Comparison of ENCODE assay signal across 13 cellular contexts in the genomic region with DNA sequence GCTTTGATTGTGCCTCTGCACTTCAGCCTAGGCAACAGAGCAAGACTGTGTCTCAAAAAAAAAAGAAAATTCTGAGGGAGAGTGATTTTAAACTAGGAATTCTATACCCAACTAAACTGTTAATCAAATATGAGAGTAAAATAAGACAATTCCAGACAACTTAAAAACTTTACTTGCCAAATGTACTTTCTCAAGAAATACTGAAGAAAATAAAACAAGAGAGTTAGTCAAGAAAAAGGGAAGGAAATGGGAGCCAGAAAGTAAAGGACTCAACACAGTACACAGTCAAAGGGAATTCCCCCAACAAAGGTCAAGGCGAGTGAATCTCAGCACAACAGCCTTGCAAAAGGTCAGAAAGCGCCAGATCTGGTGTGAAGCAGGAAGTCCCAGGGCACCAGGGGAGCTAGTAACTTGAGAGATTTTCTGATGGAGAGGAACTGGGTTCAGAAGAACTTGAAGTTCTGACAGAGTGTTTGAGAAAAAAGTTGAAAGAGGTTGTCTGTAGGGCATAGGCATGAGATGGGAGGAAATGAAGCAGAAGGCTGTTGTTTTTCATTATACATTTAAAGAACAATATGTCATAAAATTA. TPM values are rescaled to one million over a fixed set of nuclear protein-coding genes. Genes with fewer than 3 reads are reported as not detected.
DNase-seq lines count a peak whose midpoint lies in the region; ATAC-seq and TF ChIP-seq lines count a peak whose summit lies in the region.
"Had no signal": no experiment of that assay in that cellular context is flagged by ENCODE, and none has a peak within 500 bp of the region (broad histone marks: within the 10 kb centered on the region; RNA-seq: fewer than 3 reads in every experiment).

No MANE protein-coding gene starts in this region.

- DNase-seq in NK-92 treated with Interleukin-12 subunit alpha and Interleukin-12 subunit beta, amount 100 ng/mL, for 24 hours (lab: John Stamatoyannopoulos, UW) = peak; percentile 8
- DNase-seq in NK-92 (lab: John Stamatoyannopoulos, UW; ENCODE audit: unreplicated experiment) (no peak), omental fat pad (ENCODE audit: low spot score) (no peak), NCI-H1092 (lab: John Stamatoyannopoulos, UW) (no peak), HPDE6-E6E7 (ENCODE audit: extremely low spot score) (no peak), midbrain (lab: John Stamatoyannopoulos, UW) (no peak)
- no peak for DNase-seq in activated T-helper 2 cell treated with anti-CD3 and anti-CD28 coated beads, Interferon-gamma antibody, Interleukin-2, Interleukin-4, amounts not matched to agents 10 μg/mL and 5 μg/mL and 100 μg/mL, durations not matched to agents 14 hours and 24 hours and 36 hours (ENCODE audit: low spot score)
- DNase-seq: endodermal cell, GM23248, head of caudate nucleus, substantia nigra had no signal

- H3K27me3 Mint-ChIP-seq in activated T-helper 2 cell treated with anti-CD3 and anti-CD28 coated beads, Interferon-gamma antibody, Interleukin-2, Interleukin-4, amounts not matched to agents 10 μg/mL and 5 μg/mL and 100 μg/mL, durations not matched to agents 14 hours and 24 hours and 36 hours (ENCODE audit: low read depth) = no peaks in the 10 kb centered on the region

- peak overlapping the region; percentile 77 for H3K27ac Mint-ChIP-seq in activated T-helper 2 cell treated with anti-CD3 and anti-CD28 coated beads, Interferon-gamma antibody, Interleukin-2, Interleukin-4, amounts not matched to agents 10 μg/mL and 5 μg/mL and 100 μg/mL, durations not matched to agents 14 hours and 24 hours and 36 hours
- H3K27ac Mint-ChIP-seq: endodermal cell had no signal

- peaks cover 6% of the 10 kb centered on the region for H3K36me3 Mint-ChIP-seq in activated T-helper 2 cell treated with anti-CD3 and anti-CD28 coated beads, Interferon-gamma antibody, Interleukin-2, Interleukin-4, amounts not matched to agents 10 μg/mL and 5 μg/mL and 100 μg/mL, durations not matched to agents 14 hours and 24 hours and 36 hours (ENCODE audit: low read depth)

- H3K4me3 Mint-ChIP-seq in activated T-helper 2 cell treated with anti-CD3 and anti-CD28 coated beads, Interferon-gamma antibody, Interleukin-2, Interleukin-4, amounts not matched to agents 10 μg/mL and 5 μg/mL and 100 μg/mL, durations not matched to agents 14 hours and 24 hours and 36 hours (ENCODE audit: low read depth) = no peak overlapping the region
- H3K4me3 Mint-ChIP-seq: endodermal cell had no signal

- intact Hi-C loops in activated T-helper 2 cell treated with anti-CD3 and anti-CD28 coated beads, Interferon-gamma antibody, Interleukin-2, Interleukin-4, amounts not matched to agents 10 μg/mL and 5 μg/mL and 100 μg/mL, durations not matched to agents 14 hours and 24 hours and 36 hours (cut with micrococcal nuclease) = no loop called here

- TF ChIP-seq CTCF in omental fat pad (IDR thresholded peaks at IDR 0.05) = no peak

- peaks cover 7% of the 10 kb centered on the region for H3K4me1 Mint-ChIP-seq in activated T-helper 2 cell treated with anti-CD3 and anti-CD28 coated beads, Interferon-gamma antibody, Interleukin-2, Interleukin-4, amounts not matched to agents 10 μg/mL and 5 μg/mL and 100 μg/mL, durations not matched to agents 14 hours and 24 hours and 36 hours (ENCODE audit: low read depth)
- H3K4me1 Mint-ChIP-seq: endodermal cell had no signal

- peaks cover 15% of the 10 kb centered on the region for H3K9me3 Mint-ChIP-seq in activated T-helper 2 cell treated with anti-CD3 and anti-CD28 coated beads, Interferon-gamma antibody, Interleukin-2, Interleukin-4, amounts not matched to agents 10 μg/mL and 5 μg/mL and 100 μg/mL, durations not matched to agents 14 hours and 24 hours and 36 hours

- ATAC-seq in HG03565 (IDR thresholded peaks at IDR 0.05; ENCODE audit: unreplicated experiment) (peak; percentile 46), omental fat pad (ENCODE audit: low FRiP score) (peak; percentile 14)
- ATAC-seq: A549 had no signal

RNA-seq across cellular contexts. Expression of gene TBC1D8, which starts 22.6 kb away (rescaled TPM):
- total RNA-seq in activated T-helper 2 cell treated with anti-CD3 and anti-CD28 coated beads, Interferon-gamma antibody, Interleukin-2, Interleukin-4, amounts not matched to agents 10 μg/mL and 5 μg/mL and 100 μg/mL, durations not matched to agents 14 hours and 24 hours and 36 hours = 0.87 and 1.3 TPM in 2 replicates
- total RNA-seq in omental fat pad = 10 to 100 TPM; 22.2 to 68.0 (median 31.9) TPM

Comparison
In these comparisons a context has a peak if more than half of its experiments do, and no peak if none do; other contexts are left out.
1. RNA of gene TBC1D8, which starts 22.6 kb away (total RNA-seq): 22.2 to 68.0 TPM in omental fat pad; 0.87 to 1.3 TPM in activated T-helper 2 cell treated with anti-CD3 and anti-CD28 coated beads, Interferon-gamma antibody, Interleukin-2, Interleukin-4, amounts not matched to agents 10 μg/mL and 5 μg/mL and 100 μg/mL, durations not matched to agents 14 hours and 24 hours and 36 hours; every median in the first group is over 10 times any median in the second.